ENCODE assay signal across 8 cellular contexts in the genomic region with DNA sequence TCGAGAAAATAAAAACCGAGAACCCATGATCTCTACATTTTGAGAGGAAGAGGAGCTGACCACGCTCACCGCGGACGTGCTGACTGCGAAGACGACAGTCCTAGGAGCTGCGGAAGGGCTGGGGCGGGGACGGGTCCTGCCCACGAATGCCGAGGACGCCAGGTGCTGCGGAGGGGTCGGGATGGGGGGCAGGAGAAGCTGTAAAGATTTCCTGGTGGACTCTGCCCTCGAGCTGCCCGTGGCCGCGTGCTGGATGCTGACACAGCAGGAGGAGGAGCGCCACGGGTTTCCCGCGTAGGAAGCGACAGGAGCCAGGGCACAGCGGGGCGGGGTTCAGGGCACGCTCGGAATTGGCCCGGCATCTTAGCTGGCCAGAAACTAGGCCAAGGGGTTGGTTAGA. TPM values are rescaled to one million over a fixed set of nuclear protein-coding genes. Genes with fewer than 3 reads are reported as not detected.
DNase-seq lines count a peak whose midpoint lies in the region; ATAC-seq and TF ChIP-seq lines count a peak whose summit lies in the region.

No MANE protein-coding gene starts in this region.

- WGBS in body of pancreas, 2 donors = 30 to 33% methylated on average over 25 to 30 of the region's 30 CpGs
- 53 to 56% methylated on average over 30 of the region's 30 CpGs for WGBS in tibial nerve, 2 donors

- H3K9me3 ChIP-seq in body of pancreas (no peaks in the 10 kb centered on the region), lower lobe of right lung (no peaks in the 10 kb centered on the region), tibial nerve (peaks cover 0 to 5% (median 0%) of the 10 kb centered on the region in 4 donors)

- H3K4me1 ChIP-seq in body of pancreas (peaks cover 12% of the 10 kb centered on the region), lower lobe of right lung (peaks cover 13% of the 10 kb centered on the region), tibial nerve (peaks cover 0 to 14% (median 4%) of the 10 kb centered on the region in 4 donors)

- TF ChIP-seq POLR2A in body of pancreas (IDR thresholded peaks at IDR 0.05) (no peak), tibial nerve (IDR thresholded peaks at IDR 0.05) (no peak)

- TF ChIP-seq CTCF in body of pancreas (IDR thresholded peaks at IDR 0.05) (no peak), lower lobe of right lung (IDR thresholded peaks at IDR 0.05) (no peak), tibial nerve (IDR thresholded peaks at IDR 0.05) (no peak)

- H3K27me3 ChIP-seq in body of pancreas (no peaks in the 10 kb centered on the region), lower lobe of right lung (ENCODE audit: low read depth) (no peaks in the 10 kb centered on the region), tibial nerve (no peaks in the 10 kb centered on the region)

- peak overlapping the region; percentile 73 to 96 for H3K4me3 ChIP-seq in body of pancreas
- H3K4me3 ChIP-seq in lower lobe of right lung = peak overlapping the region; percentile 68
- H3K4me3 ChIP-seq in tibial nerve = peak overlapping the region; percentile 57 to 77 (median 72)

- H3K36me3 ChIP-seq in body of pancreas (replicated peaks in 1 of 2; ENCODE audit: insufficient read depth in 1 of 2, low read depth in 2 of 2) = no peaks in the 10 kb centered on the region
- peaks cover 4% of the 10 kb centered on the region for H3K36me3 ChIP-seq in lower lobe of right lung
- H3K36me3 ChIP-seq in tibial nerve = peaks cover 0 to 38% (median 0%) of the 10 kb centered on the region in 3 donors

- ATAC-seq in body of pancreas (peak; percentile 11), lower lobe of right lung (peak in 1 of 2 donors; percentile 24)

- H3K27ac ChIP-seq in body of pancreas (peak overlapping the region in 3 of 4 donors; percentile 75 to 82 (median 78)), lower lobe of right lung (peak overlapping the region; percentile 84), tibial nerve (peak overlapping the region; percentile 77 to 90 (median 88))

- peak; percentile 67 for DNase-seq in activated CD8-positive, alpha-beta memory T cell treated with anti-CD3 and anti-CD28 coated beads for 24 hours
- DNase-seq in activated CD8-positive, alpha-beta memory T cell treated with anti-CD3 and anti-CD28 coated beads, Interleukin-2, amount 50 U/mL, for 4 hours = no peak
- DNase-seq in body of pancreas (peak; percentile 30 to 52 (median 41)), lower lobe of right lung (peak; percentile 60), tibial nerve (ENCODE audit: low spot score in 2 of 2) (peak in 1 of 2 donors; percentile 9), NCI-H1436 treated with DMSO at 0.1 percent for 48 hours (lab: John Stamatoyannopoulos, UW) (no peak), NCI-H2107 (lab: John Stamatoyannopoulos, UW) (no peak), NCI-H2196 treated with DMSO at 0.1 percent for 48 hours (lab: John Stamatoyannopoulos, UW; ENCODE audit: unreplicated experiment) (no peak)

- TF ChIP-seq EP300 in tibial nerve (IDR thresholded peaks at IDR 0.05) = no peak

- intact Hi-C loops in body of pancreas (cut with DNase I) = no loop called here
- intact Hi-C loops in lower lobe of right lung (cut with DNase I) = no loop called here

RNA-seq across cellular contexts. Expression of a gene that starts 22.2 kb away (rescaled TPM):
- total RNA-seq in body of pancreas (10 to 100 TPM in 1 of 2 donors, 1 to 10 TPM in 1; 9.9 to 19.4 TPM), lower lobe of right lung (18.8 TPM), tibial nerve (10 to 100 TPM; 26.6 to 46.7 (median 32.5) TPM)

RNA-seq across cellular contexts. Expression of a gene that starts 27.0 kb away (rescaled TPM):
- total RNA-seq in body of pancreas (10 to 100 TPM; 13.7 to 26.7 TPM), lower lobe of right lung (33.1 TPM), tibial nerve (10 to 100 TPM; 35.4 to 54.5 (median 43.3) TPM)

Comparison
In these comparisons a context has a peak if more than half of its experiments do, and no peak if none do; other contexts are left out.
1. DNase-seq: peak in activated CD8-positive, alpha-beta memory T cell treated with anti-CD3 and anti-CD28 coated beads for 24 hours (single experiment), body of pancreas (4 of 4) and lower lobe of right lung (single experiment); none in activated CD8-positive, alpha-beta memory T cell treated with anti-CD3 and anti-CD28 coated beads, Interleukin-2, amount 50 U/mL, for 4 hours (single experiment), NCI-H1436 treated with DMSO at 0.1 percent for 48 hours (single experiment), NCI-H2107 (single experiment) and NCI-H2196 treated with DMSO at 0.1 percent for 48 hours (single experiment).
2. Peak in every context shown above with its lines, with median percentiles within 50 percentile points of each other: H3K27ac ChIP-seq and H3K4me3 ChIP-seq.